In genomic region chr12:8956073-8956472, GRCh38 we compare ENCODE assay signal across 26 cellular contexts.
"Had no signal": no experiment of that assay in that cellular context is flagged by ENCODE, and none has a peak within 500 bp of the region (broad histone marks: within the 10 kb centered on the region; RNA-seq: fewer than 3 reads in every experiment).

No MANE protein-coding gene starts in this region.

- H2AFZ ChIP-seq: neural progenitor cell had no signal

- H3K27ac ChIP-seq: epithelial cell of prostate, gastroesophageal sphincter, neural progenitor cell, prostate gland, tibial artery, WERI-Rb-1 had no signal

- H3K36me3 ChIP-seq: neural progenitor cell, prostate gland, tibial artery, WERI-Rb-1 had no signal

- H3K9me3 ChIP-seq: gastroesophageal sphincter, prostate gland, tibial artery had no signal

- H3K27me3 Mint-ChIP-seq: activated CD4-positive, alpha-beta T cell treated with anti-CD3 and anti-CD28 coated beads, Interleukin-2, amount 10 ng/mL, durations not matched to agents 7 days and 5 days; activated naive CD8-positive, alpha-beta T cell treated with anti-CD3 and anti-CD28 coated beads for 36 hours; memory B cell; stimulated activated naive CD8-positive, alpha-beta T cell treated with anti-CD3 and anti-CD28 coated beads, Interleukin-15, Interleukin-2, amounts not matched to agents 100 ng/mL and 50 ng/mL, for 24 hours had no signal

- H3K4me1 Mint-ChIP-seq: memory B cell, neural progenitor cell had no signal

- FAIRE-seq: astrocyte, bronchial epithelial cell, TTC549 had no signal

- H3K4me3 ChIP-seq: gastroesophageal sphincter, neural progenitor cell, prostate gland, tibial artery had no signal

- H3K4me2 ChIP-seq: neural progenitor cell had no signal

- H3K27me3 ChIP-seq: gastroesophageal sphincter, neural progenitor cell, tibial artery had no signal

- H3K27ac Mint-ChIP-seq: activated CD4-positive, alpha-beta T cell treated with anti-CD3 and anti-CD28 coated beads, Interleukin-2, amount 10 ng/mL, durations not matched to agents 7 days and 5 days; activated naive CD8-positive, alpha-beta T cell treated with anti-CD3 and anti-CD28 coated beads for 36 hours; memory B cell; neural progenitor cell; T-helper 2 cell treated with Interferon-gamma antibody and Interleukin-4, amounts not matched to agents 5 μg/mL and 100 μg/mL, for 36 hours had no signal

- DNase-seq: activated CD4-positive, alpha-beta T cell treated with anti-CD3 and anti-CD28 coated beads, Interleukin-2, amount 10 ng/mL, durations not matched to agents 7 days and 5 days; activated CD4-positive, CD25-positive, alpha-beta regulatory T cell treated with anti-CD3 and anti-CD28 coated beads, Interleukin-2, amount 50 U/mL, for 72 hours; activated naive CD8-positive, alpha-beta T cell treated with anti-CD3 and anti-CD28 coated beads for 36 hours; activated T-cell treated with anti-CD3 and anti-CD28 coated beads, Interleukin-2, amount 50 U/mL, for 1 hour; cerebellar nuclear complex; cortex of kidney; head of caudate nucleus; hypothalamus; islet precursor cell; left cardiac atrium; stimulated activated CD4-positive, alpha-beta T cell treated with anti-CD3 and anti-CD28 coated beads, Interleukin-12 subunit alpha, Interleukin-12 subunit beta, amount 100 ng/mL, for 4 hours; stimulated activated CD4-positive, alpha-beta T cell treated with anti-CD3 and anti-CD28 coated beads, Interleukin-4, amount 100 ng/mL, for 4 hours; substantia nigra; tibial artery; WERI-Rb-1 had no signal

- H3K9ac ChIP-seq: neural progenitor cell had no signal

- ATAC-seq: gastroesophageal sphincter, left cardiac atrium, right cardiac atrium had no signal

- H3K4me3 Mint-ChIP-seq: activated CD4-positive, alpha-beta T cell treated with anti-CD3 and anti-CD28 coated beads, Interleukin-2, amount 10 ng/mL, durations not matched to agents 7 days and 5 days; activated naive CD8-positive, alpha-beta T cell treated with anti-CD3 and anti-CD28 coated beads for 36 hours; memory B cell; neural progenitor cell; stimulated activated naive CD8-positive, alpha-beta T cell treated with anti-CD3 and anti-CD28 coated beads, Interleukin-15, Interleukin-2, amounts not matched to agents 100 ng/mL and 50 ng/mL, for 24 hours; T-helper 2 cell treated with Interferon-gamma antibody and Interleukin-4, amounts not matched to agents 5 μg/mL and 100 μg/mL, for 36 hours had no signal

- H3K4me1 ChIP-seq: neural progenitor cell had no signal
